In the genomic region with DNA sequence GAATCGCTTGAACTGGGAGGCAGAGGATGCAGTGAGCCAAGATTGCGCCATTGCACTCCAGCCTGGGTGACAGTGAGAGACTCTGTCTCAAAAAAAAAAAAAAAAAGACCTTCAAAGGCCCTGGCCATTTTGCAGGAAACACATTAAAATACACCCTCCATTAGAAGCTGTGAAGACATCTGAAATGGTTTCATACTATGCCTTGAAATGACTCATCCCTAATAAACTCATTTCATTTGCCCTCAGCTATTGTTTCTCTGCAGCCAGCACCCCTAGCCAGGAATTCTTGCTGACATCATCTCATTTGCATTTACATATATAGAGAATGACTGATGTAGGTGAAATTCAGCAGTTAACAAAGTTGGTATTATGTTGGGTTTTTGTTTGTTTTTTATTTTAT, we compare ENCODE assay signal across 8 cellular contexts. TPM values are rescaled to one million over a fixed set of nuclear protein-coding genes. Genes with fewer than 3 reads are reported as not detected.
DNase-seq lines count a peak whose midpoint lies in the region; ATAC-seq and TF ChIP-seq lines count a peak whose summit lies in the region.

No MANE protein-coding gene starts in this region.

- ATAC-seq in HG02763 (IDR thresholded peaks at IDR 0.05; ENCODE audit: unreplicated experiment), result no peak
- no peak for ATAC-seq in upper lobe of right lung
- no peak for ATAC-seq in stimulated activated memory B cell treated with anti-CD40 and anti-IgM and Interleukin-4, amounts not matched to agents 10 μg/mL and 1 μg/mL and 100 μg/mL, for 72 hours

- no peak overlapping the region for H3K27ac ChIP-seq in upper lobe of right lung
- H3K27ac ChIP-seq in effector memory CD4-positive, alpha-beta T cell (ENCODE audit: insufficient read depth, low read length, poor library complexity, severe bottlenecking), result no peak overlapping the region

- TF ChIP-seq CTCF in upper lobe of right lung (IDR thresholded peaks at IDR 0.05), result no peak

- no peaks in the 10 kb centered on the region for H3K4me1 ChIP-seq in upper lobe of right lung
- no peaks in the 10 kb centered on the region for H3K4me1 ChIP-seq in effector memory CD4-positive, alpha-beta T cell (ENCODE audit: control insufficient read depth, insufficient read depth, low read length, poor library complexity, severe bottlenecking)

- H3K27ac Mint-ChIP-seq in activated naive CD8-positive, alpha-beta T cell treated with anti-CD3 and anti-CD28 coated beads for 36 hours, result no peak overlapping the region
- H3K27ac Mint-ChIP-seq in stimulated activated memory B cell treated with anti-CD40 and anti-IgM and Interleukin-4, amounts not matched to agents 10 μg/mL and 1 μg/mL and 100 μg/mL, for 72 hours, result no peak overlapping the region

- H3K36me3 ChIP-seq in upper lobe of right lung, result peaks cover 35% of the 10 kb centered on the region
- H3K36me3 ChIP-seq in effector memory CD4-positive, alpha-beta T cell (ENCODE audit: control insufficient read depth, insufficient read depth, low read length), result peaks cover 19% of the 10 kb centered on the region

- H3K4me3 Mint-ChIP-seq in activated naive CD8-positive, alpha-beta T cell treated with anti-CD3 and anti-CD28 coated beads for 36 hours, result no peak overlapping the region
- H3K4me3 Mint-ChIP-seq in stimulated activated memory B cell treated with anti-CD40 and anti-IgM and Interleukin-4, amounts not matched to agents 10 μg/mL and 1 μg/mL and 100 μg/mL, for 72 hours, result no peak overlapping the region

- peaks cover 27% of the 10 kb centered on the region for H3K36me3 Mint-ChIP-seq in activated naive CD8-positive, alpha-beta T cell treated with anti-CD3 and anti-CD28 coated beads for 36 hours
- peaks cover 26% of the 10 kb centered on the region for H3K36me3 Mint-ChIP-seq in stimulated activated memory B cell treated with anti-CD40 and anti-IgM and Interleukin-4, amounts not matched to agents 10 μg/mL and 1 μg/mL and 100 μg/mL, for 72 hours

- H3K4me1 Mint-ChIP-seq in activated naive CD8-positive, alpha-beta T cell treated with anti-CD3 and anti-CD28 coated beads for 36 hours, result peaks cover 14% of the 10 kb centered on the region
- H3K4me1 Mint-ChIP-seq in stimulated activated memory B cell treated with anti-CD40 and anti-IgM and Interleukin-4, amounts not matched to agents 10 μg/mL and 1 μg/mL and 100 μg/mL, for 72 hours, result no peaks in the 10 kb centered on the region

- DNase-seq in GM04503 (ENCODE audit: low read depth), result peak; percentile 89
- peak; percentile 98 for DNase-seq in HS-5 (ENCODE audit: low read depth)
- peak; percentile 37 for DNase-seq in activated naive CD8-positive, alpha-beta T cell treated with anti-CD3 and anti-CD28 coated beads for 36 hours
- DNase-seq in kidney glomerular epithelial cell (lab: John Stamatoyannopoulos, UW), result peak; percentile 76
- DNase-seq in upper lobe of right lung, result no peak
- DNase-seq in effector memory CD4-positive, alpha-beta T cell, result no peak

- no peaks in the 10 kb centered on the region for H3K27me3 Mint-ChIP-seq in activated naive CD8-positive, alpha-beta T cell treated with anti-CD3 and anti-CD28 coated beads for 36 hours
- H3K27me3 Mint-ChIP-seq in stimulated activated memory B cell treated with anti-CD40 and anti-IgM and Interleukin-4, amounts not matched to agents 10 μg/mL and 1 μg/mL and 100 μg/mL, for 72 hours, result no peaks in the 10 kb centered on the region

- no peaks in the 10 kb centered on the region for H3K27me3 ChIP-seq in upper lobe of right lung
- H3K27me3 ChIP-seq in effector memory CD4-positive, alpha-beta T cell (replicated peaks; ENCODE audit: control insufficient read depth, insufficient read depth, low read length, poor library complexity, severe bottlenecking), result no peaks in the 10 kb centered on the region

- intact Hi-C loops in upper lobe of right lung (cut with DNase I), result no loop called here

- H3K4me3 ChIP-seq in upper lobe of right lung, result no peak overlapping the region
- no peak overlapping the region for H3K4me3 ChIP-seq in effector memory CD4-positive, alpha-beta T cell (ENCODE audit: insufficient read depth, low read depth, low read length, poor library complexity, severe bottlenecking)

- no peaks in the 10 kb centered on the region for H3K9me3 Mint-ChIP-seq in activated naive CD8-positive, alpha-beta T cell treated with anti-CD3 and anti-CD28 coated beads for 36 hours
- H3K9me3 Mint-ChIP-seq in stimulated activated memory B cell treated with anti-CD40 and anti-IgM and Interleukin-4, amounts not matched to agents 10 μg/mL and 1 μg/mL and 100 μg/mL, for 72 hours, result no peaks in the 10 kb centered on the region

- no peaks in the 10 kb centered on the region for H3K9me3 ChIP-seq in upper lobe of right lung
- H3K9me3 ChIP-seq in effector memory CD4-positive, alpha-beta T cell (ENCODE audit: control insufficient read depth, low read length), result no peaks in the 10 kb centered on the region

RNA-seq across cellular contexts. Expression of a gene that starts 8.7 kb away (rescaled TPM):
- 10 to 100 TPM; 94.4 to 98.8 TPM for total RNA-seq in activated naive CD8-positive, alpha-beta T cell treated with anti-CD3 and anti-CD28 coated beads for 36 hours
- 54.4 TPM for total RNA-seq in upper lobe of right lung

RNA-seq across cellular contexts. Expression of a gene that starts 28.5 kb away (rescaled TPM):
- not detected for total RNA-seq in activated naive CD8-positive, alpha-beta T cell treated with anti-CD3 and anti-CD28 coated beads for 36 hours
- 18.5 TPM for total RNA-seq in upper lobe of right lung

RNA-seq across cellular contexts. Expression of a gene that starts 37.6 kb away (rescaled TPM):
- total RNA-seq in activated naive CD8-positive, alpha-beta T cell treated with anti-CD3 and anti-CD28 coated beads for 36 hours, result 1 to 10 TPM; 1.4 to 1.7 TPM
- 4.8 TPM for total RNA-seq in upper lobe of right lung

RNA-seq across cellular contexts. Expression of a gene that starts 45.9 kb away (rescaled TPM):
- 10 to 100 TPM; 14.7 to 15.1 TPM for total RNA-seq in activated naive CD8-positive, alpha-beta T cell treated with anti-CD3 and anti-CD28 coated beads for 36 hours
- total RNA-seq in upper lobe of right lung, result 13.0 TPM

Comparison
In these comparisons a context has a peak if more than half of its experiments do, and no peak if none do; other contexts are left out.
1. DNase-seq: peak in GM04503 (single experiment), HS-5 (single experiment), activated naive CD8-positive, alpha-beta T cell treated with anti-CD3 and anti-CD28 coated beads for 36 hours (single experiment) and kidney glomerular epithelial cell (single experiment); none in upper lobe of right lung (single experiment) and effector memory CD4-positive, alpha-beta T cell (0 of 3).
2. RNA of a gene that starts 28.5 kb away (total RNA-seq): 18.5 TPM in upper lobe of right lung (single experiment); not detected in activated naive CD8-positive, alpha-beta T cell treated with anti-CD3 and anti-CD28 coated beads for 36 hours; every median in the first group is over 10 times any median in the second.